15 cellular contexts compared by ENCODE assay signal in the genomic region with DNA sequence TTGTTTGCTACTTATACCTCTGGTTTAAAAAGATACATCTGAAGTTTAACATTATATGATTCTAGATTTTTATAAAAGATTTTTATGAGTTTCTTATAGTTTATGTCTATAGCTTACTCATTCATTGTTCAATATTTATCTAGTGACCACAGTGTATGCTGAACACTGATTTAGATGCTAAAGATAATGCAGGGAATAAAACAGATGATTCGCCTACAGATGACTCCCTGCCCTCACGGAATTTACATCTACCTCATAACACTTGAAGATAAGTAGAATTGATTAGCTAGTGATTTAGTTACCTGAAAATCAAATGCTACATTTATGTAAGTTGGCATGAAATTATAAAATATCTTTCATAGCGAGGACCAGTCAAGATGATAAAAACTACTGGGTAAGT.
"Had no signal": no experiment of that assay in that cellular context is flagged by ENCODE, and none has a peak within 500 bp of the region (broad histone marks: within the 10 kb centered on the region; RNA-seq: fewer than 3 reads in every experiment).

No MANE protein-coding gene starts in this region.

- H3K9me3 Mint-ChIP-seq: activated CD8-positive, alpha-beta T cell treated with anti-CD3 and anti-CD28 coated beads for 36 hours; activated naive CD4-positive, alpha-beta T cell treated with anti-CD3 and anti-CD28 coated beads, Interleukin-2, amount 50 U/mL, for 72 hours; neural crest cell; stimulated activated naive CD8-positive, alpha-beta T cell treated with anti-CD3 and anti-CD28 coated beads, Interleukin-15, Interleukin-2, amounts not matched to agents 100 ng/mL and 50 ng/mL, for 24 hours; T-cell; type B pancreatic cell had no signal

- H3K4me1 ChIP-seq: sigmoid colon had no signal

- ATAC-seq: T-cell had no signal

- H3K4me3 Mint-ChIP-seq: activated CD4-positive, alpha-beta T cell treated with anti-CD3 and anti-CD28 coated beads for 36 hours; activated CD8-positive, alpha-beta T cell treated with anti-CD3 and anti-CD28 coated beads for 36 hours; neural crest cell; T-cell; type B pancreatic cell had no signal

- H3K27me3 Mint-ChIP-seq: activated CD4-positive, alpha-beta T cell treated with anti-CD3 and anti-CD28 coated beads for 36 hours; activated CD8-positive, alpha-beta T cell treated with anti-CD3 and anti-CD28 coated beads for 36 hours; stimulated activated naive CD8-positive, alpha-beta T cell treated with anti-CD3 and anti-CD28 coated beads, Interleukin-15, Interleukin-2, amounts not matched to agents 100 ng/mL and 50 ng/mL, for 24 hours; T-cell; type B pancreatic cell had no signal

- DNase-seq: activated gamma-delta T cell, caudate nucleus, esophagus squamous epithelium, hippocampal formation, kidney, sigmoid colon, spleen, T-cell, WERI-Rb-1 had no signal

- H3K9me3 ChIP-seq: esophagus squamous epithelium, sigmoid colon, spleen had no signal

- H3K27me3 ChIP-seq: esophagus squamous epithelium, sigmoid colon, spleen had no signal

- H3K4me3 ChIP-seq: esophagus squamous epithelium, sigmoid colon, spleen had no signal

- H3K27ac ChIP-seq: esophagus squamous epithelium, spleen, WERI-Rb-1 had no signal

- H3K27ac Mint-ChIP-seq: T-cell had no signal
